Comparison of ENCODE assay signal across 6 cellular contexts in genomic region chr4:105436414-105436813, GRCh38.
"Had no signal": no experiment of that assay in that cellular context is flagged by ENCODE, and none has a peak within 500 bp of the region (broad histone marks: within the 10 kb centered on the region; RNA-seq: fewer than 3 reads in every experiment).

No MANE protein-coding gene starts in this region.

- H3K4me3 ChIP-seq: GM23338 had no signal

- H3K4me1 Mint-ChIP-seq: GM23338, H9 had no signal

- H3K27ac Mint-ChIP-seq: GM23338, H9 had no signal

- H3K27ac ChIP-seq: KMS-11 had no signal

- ATAC-seq: GM23338 had no signal

- H3K9me3 Mint-ChIP-seq: GM23338, H9 had no signal

- DNase-seq: H9, HCEC 1CT, IMR-90, KBM-7 had no signal

- H3K4me3 Mint-ChIP-seq: GM23338, H9 had no signal
